In genomic region chr2:149169653-149170052, GRCh38 we compare ENCODE assay signal across 11 cellular contexts.
DNase-seq lines count a peak whose midpoint lies in the region; ATAC-seq and TF ChIP-seq lines count a peak whose summit lies in the region.
"Had no signal": no experiment of that assay in that cellular context is flagged by ENCODE, and none has a peak within 500 bp of the region (broad histone marks: within the 10 kb centered on the region; RNA-seq: fewer than 3 reads in every experiment).

No MANE protein-coding gene starts in this region.

- no peaks in the 10 kb centered on the region for H3K9me2 ChIP-seq in SK-N-SH

- H2AFZ ChIP-seq in SK-N-SH (ENCODE audit: low read depth), result no peak overlapping the region; the same call in 1 of the 2 replicates

- H3F3A ChIP-seq in SK-N-SH (replicated peaks; ENCODE audit: insufficient read depth), result no peaks in the 10 kb centered on the region

- TF ChIP-seq CTCF in SK-N-SH (IDR thresholded peaks at IDR 0.05) (no peak), vagina (IDR thresholded peaks at IDR 0.05) (no peak)

- H3K79me2 ChIP-seq in SK-N-SH (ENCODE audit: insufficient read depth), result no peaks in the 10 kb centered on the region

- no peak overlapping the region for H3K4me3 ChIP-seq in SK-N-SH (ENCODE audit: low read depth in 2 of 2, low read length in 1 of 2)
- H3K4me3 ChIP-seq in vagina, result no peak overlapping the region
- H3K4me3 ChIP-seq: BLaER1, SJSA1 had no signal

- CTCF ChIA-PET in SK-N-SH (lab: Yijun Ruan, JAX), result no interaction called here

- TF ChIP-seq POLR2A in vagina (IDR thresholded peaks at IDR 0.05), result no peak

- H3K27me3 ChIP-seq in SK-N-SH (ENCODE audit: insufficient read depth) (no peaks in the 10 kb centered on the region), vagina (no peaks in the 10 kb centered on the region)
- H3K27me3 ChIP-seq: SJSA1 had no signal

- H3K4me1 ChIP-seq in SK-N-SH (ENCODE audit: control insufficient read depth in 1 of 2, insufficient read depth in 2 of 2, low read depth in 1 of 2, low read length in 1 of 2) (no peaks in the 10 kb centered on the region; a peak in 1 of 4 replicates), vagina (peaks cover 9% of the 10 kb centered on the region)

- TF ChIP-seq EP300 in SK-N-SH (IDR thresholded peaks at IDR 0.05; ENCODE audit: borderline replicate concordance in 1 of 2, low read depth in 1 of 2, low read length in 1 of 2), result no peak

- no peak overlapping the region for H3K9ac ChIP-seq in SK-N-SH
- H3K9ac ChIP-seq: BLaER1 had no signal

- ATAC-seq in left cardiac atrium, result peak; percentile 41 to 89
- no peak for ATAC-seq in Right ventricle myocardium inferior
- no peak for ATAC-seq in HG03139 (IDR thresholded peaks at IDR 0.05; ENCODE audit: unreplicated experiment)

- no peak overlapping the region for H3K4me2 ChIP-seq in SK-N-SH
- H3K4me2 ChIP-seq: BLaER1 had no signal

- TF ChIP-seq RAD21 in SK-N-SH (IDR thresholded peaks at IDR 0.05; ENCODE audit: low read length), result no peak

- H3K36me3 ChIP-seq in SK-N-SH (replicated peaks in 1 of 2; ENCODE audit: control insufficient read depth in 1 of 2, insufficient read depth in 2 of 2, low read length in 1 of 2), result no peaks in the 10 kb centered on the region
- H3K36me3 ChIP-seq in vagina, result no peaks in the 10 kb centered on the region
- H3K36me3 ChIP-seq: BLaER1 had no signal

- no peak for DNase-seq in left cardiac atrium
- DNase-seq in Right ventricle myocardium inferior (ENCODE audit: missing footprints), result no peak
- no peak for DNase-seq in SK-N-SH
- DNase-seq in islet precursor cell, result peak; percentile 91
- DNase-seq in vagina (ENCODE audit: extremely low spot score in 2 of 2), result no peak
- no peak for DNase-seq in stimulated activated CD4-positive, alpha-beta T cell treated with anti-CD3 and anti-CD28 coated beads, Interleukin-2, amount 100 ng/mL, for 24 hours
- no peak for DNase-seq in T-helper 9 cell
- DNase-seq: NCI-H1092 treated with DMSO at 0.1 percent for 48 hours had no signal

- intact Hi-C loops in left cardiac atrium (cut with DNase I) (no loop called here), Right ventricle myocardium inferior (cut with DNase I) (no loop called here), vagina (cut with DNase I) (no loop called here)

- H3K27ac ChIP-seq in SK-N-SH (ENCODE audit: low read depth in 2 of 2, low read length in 1 of 2), result no peak overlapping the region
- peak overlapping the region; percentile 57 for H3K27ac ChIP-seq in vagina
- H3K27ac ChIP-seq: BLaER1, SJSA1 had no signal

- POLR2A ChIA-PET in SK-N-SH (lab: Yijun Ruan, JAX), result no interaction called here

- 58% methylated on average over 4 of the region's 4 CpGs for WGBS in SK-N-SH (ENCODE audit: low lambda C conversion rate)

- H3K9me3 ChIP-seq in SK-N-SH (no peaks in the 10 kb centered on the region), vagina (no peaks in the 10 kb centered on the region)

- no peaks in the 10 kb centered on the region for H4K20me1 ChIP-seq in SK-N-SH (ENCODE audit: insufficient read depth)
- H4K20me1 ChIP-seq: BLaER1 had no signal

TF ChIP-seq in SK-N-SH, 30 proteins besides CTCF, POLR2A, EP300 and RAD21:
- TF ChIP-seq EZH2phosphoT487 (IDR thresholded peaks at IDR 0.05; ENCODE audit: borderline replicate concordance, low read depth) (no peak), MXI1 (IDR thresholded peaks at IDR 0.05; ENCODE audit: low read depth, low read length) (no peak), GABPA (IDR thresholded peaks at IDR 0.05; ENCODE audit: low read depth) (no peak), RCOR1 (IDR thresholded peaks at IDR 0.05; ENCODE audit: low read length) (no peak), JUND (IDR thresholded peaks at IDR 0.05) (peak; percentile 50; the same call in 1 of the 2 replicates), POLR2AphosphoS5 (IDR thresholded peaks at IDR 0.05; ENCODE audit: low read depth, low read length) (no peak), PBX3 (IDR thresholded peaks at IDR 0.05) (peak; percentile 40; the same call in 1 of the 2 replicates), MAX (IDR thresholded peaks at IDR 0.05; ENCODE audit: low read depth) (no peak), FOSL2 (IDR thresholded peaks at IDR 0.05; ENCODE audit: borderline replicate concordance, low read depth) (peak; percentile 69; the same call in 1 of the 2 replicates), TCF12 (IDR thresholded peaks at IDR 0.05) (peak; percentile 13; the same call in 1 of the 2 replicates)

Comparison
In these comparisons a context has a peak if more than half of its experiments do, and no peak if none do; other contexts are left out.
1. ATAC-seq: peak in left cardiac atrium (2 of 2); none in Right ventricle myocardium inferior (single experiment) and HG03139 (single experiment).